Comparison of ENCODE assay signal across 8 cellular contexts in genomic region chr6:4774715-4775590, GRCh38. TPM values are rescaled to one million over a fixed set of nuclear protein-coding genes. Genes with fewer than 3 reads are reported as not detected.
DNase-seq lines count a peak whose midpoint lies in the region; ATAC-seq, FAIRE-seq and TF ChIP-seq lines count a peak whose summit lies in the region.

No MANE protein-coding gene starts in this region.

- peak; percentile 10 for DNase-seq in activated naive CD4-positive, alpha-beta T cell treated with anti-CD3 and anti-CD28 coated beads for 36 hours
- no peak for DNase-seq in activated naive CD4-positive, alpha-beta T cell treated with Interleukin-2 at 50 U/mL for 16 hours
- DNase-seq in stimulated activated naive CD8-positive, alpha-beta T cell treated with anti-CD3 and anti-CD28 coated beads, Interleukin-15, Interleukin-2, amounts not matched to agents 100 U/mL and 50 U/mL, for 24 hours = peak; percentile 29
- DNase-seq in occipital lobe (lab: John Stamatoyannopoulos, UW) = no peak
- no peak for DNase-seq in GM12891 (ENCODE audit: insufficient read length, low spot score)

- H3K27ac ChIP-seq in cingulate gyrus (ENCODE audit: low read depth, low read length) (peak overlapping the region; percentile 1), liver (ENCODE audit: low read depth in 1 of 2, low read length in 2 of 2) (peak overlapping the region in 1 of 2 donors; percentile 6)

- no peak for FAIRE-seq in GM12891 (lab: Jason Lieb, UNC)

- no peak for TF ChIP-seq RAD21 in liver (IDR thresholded peaks at IDR 0.05)

- WGBS in liver = 5% methylated on average over 55 of the region's 55 CpGs

- peaks cover 48% of the 10 kb centered on the region for H3K4me1 Mint-ChIP-seq in activated naive CD4-positive, alpha-beta T cell treated with anti-CD3 and anti-CD28 coated beads for 36 hours (ENCODE audit: low read depth)
- H3K4me1 Mint-ChIP-seq in T-helper 1 cell treated with Interleukin-12 subunit alpha and Interleukin-12 subunit beta and Interleukin-4 antibody, amounts not matched to agents 30 μg/mL and 1 μg/mL, for 36 hours (ENCODE audit: low read depth) = peaks cover 28% of the 10 kb centered on the region

- peak overlapping the region; percentile 17 to 99 (median 47) for H3K4me3 ChIP-seq in liver (ENCODE audit: low read depth in 1 of 3, low read length in 3 of 3)

- intact Hi-C loops in activated naive CD4-positive, alpha-beta T cell treated with anti-CD3 and anti-CD28 coated beads for 36 hours (cut with micrococcal nuclease) = loop anchor here (5.0 to 10.0 kb wide), 3 partner anchors 718 to 1230 kb away; partner anchors contain the start of genes NRN1 and PXDC1

- H3K27me3 Mint-ChIP-seq in activated naive CD4-positive, alpha-beta T cell treated with anti-CD3 and anti-CD28 coated beads for 36 hours (ENCODE audit: low read depth) = peaks cover 12% of the 10 kb centered on the region
- H3K27me3 Mint-ChIP-seq in T-helper 1 cell treated with Interleukin-12 subunit alpha and Interleukin-12 subunit beta and Interleukin-4 antibody, amounts not matched to agents 30 μg/mL and 1 μg/mL, for 36 hours (ENCODE audit: low read depth) = peaks cover 34% of the 10 kb centered on the region

- CTCF ChIA-PET in activated naive CD4-positive, alpha-beta T cell treated with anti-CD3 and anti-CD28 coated beads for 36 hours (lab: Charles Lee) = no interaction called here

- no peaks in the 10 kb centered on the region for H3K9me3 ChIP-seq in liver (ENCODE audit: control insufficient read depth in 4 of 4, low read length in 3 of 4)

- no peak for TF ChIP-seq CTCF in liver (IDR thresholded peaks at IDR 0.05; ENCODE audit: low read depth, low read length, missing input control)

- H3K9me3 Mint-ChIP-seq in activated naive CD4-positive, alpha-beta T cell treated with anti-CD3 and anti-CD28 coated beads for 36 hours = peaks cover 10% of the 10 kb centered on the region
- peaks cover 13% of the 10 kb centered on the region for H3K9me3 Mint-ChIP-seq in T-helper 1 cell treated with Interleukin-12 subunit alpha and Interleukin-12 subunit beta and Interleukin-4 antibody, amounts not matched to agents 30 μg/mL and 1 μg/mL, for 36 hours

- H3K4me3 Mint-ChIP-seq in activated naive CD4-positive, alpha-beta T cell treated with anti-CD3 and anti-CD28 coated beads for 36 hours = peak overlapping the region; percentile 80
- H3K4me3 Mint-ChIP-seq in T-helper 1 cell treated with Interleukin-12 subunit alpha and Interleukin-12 subunit beta and Interleukin-4 antibody, amounts not matched to agents 30 μg/mL and 1 μg/mL, for 36 hours = peak overlapping the region; percentile 86

- peaks cover 0 to 21% (median 9%) of the 10 kb centered on the region in 4 donors for H3K4me1 ChIP-seq in liver (ENCODE audit: control insufficient read depth in 4 of 4, insufficient read depth in 4 of 4, low read length in 3 of 4)

- no peak for TF ChIP-seq POLR2A in GM12891 (IDR thresholded peaks at IDR 0.05; ENCODE audit: low read depth, low read length)

- no peak overlapping the region for H3K9ac ChIP-seq in liver (ENCODE audit: low read depth in 1 of 2, low read length in 2 of 2)

- no peaks in the 10 kb centered on the region for H3K36me3 ChIP-seq in liver (ENCODE audit: control insufficient read depth in 4 of 4, insufficient read depth in 3 of 4, low read depth in 1 of 4, low read length in 3 of 4)

- H3K27ac Mint-ChIP-seq in activated naive CD4-positive, alpha-beta T cell treated with anti-CD3 and anti-CD28 coated beads for 36 hours = no peak overlapping the region
- H3K27ac Mint-ChIP-seq in T-helper 1 cell treated with Interleukin-12 subunit alpha and Interleukin-12 subunit beta and Interleukin-4 antibody, amounts not matched to agents 30 μg/mL and 1 μg/mL, for 36 hours = peak overlapping the region; percentile 42

- ATAC-seq in stimulated activated naive CD8-positive, alpha-beta T cell treated with anti-CD3 and anti-CD28 coated beads, Interleukin-15, Interleukin-2, amounts not matched to agents 100 U/mL and 50 U/mL, for 24 hours = no peak

- no peaks in the 10 kb centered on the region for H3K27me3 ChIP-seq in liver (ENCODE audit: control insufficient read depth in 4 of 4, insufficient read depth in 4 of 4, low read length in 3 of 4)

- H3K36me3 Mint-ChIP-seq in activated naive CD4-positive, alpha-beta T cell treated with anti-CD3 and anti-CD28 coated beads for 36 hours (ENCODE audit: low read depth) = peaks cover 8% of the 10 kb centered on the region
- H3K36me3 Mint-ChIP-seq in T-helper 1 cell treated with Interleukin-12 subunit alpha and Interleukin-12 subunit beta and Interleukin-4 antibody, amounts not matched to agents 30 μg/mL and 1 μg/mL, for 36 hours (ENCODE audit: low read depth) = peaks cover 17% of the 10 kb centered on the region

TF ChIP-seq in liver, 16 proteins besides CTCF, POLR2A, EP300 and RAD21:
- TF ChIP-seq ATF3 (IDR thresholded peaks at IDR 0.05) (no peak), MAX (IDR thresholded peaks at IDR 0.05) (no peak), JUND (IDR thresholded peaks at IDR 0.05) (no peak), ZBTB33 (IDR thresholded peaks at IDR 0.05) (no peak), YY1 (IDR thresholded peaks at IDR 0.05) (no peak), EGR1 (IDR thresholded peaks at IDR 0.05; ENCODE audit: low read depth in 2 of 2) (no peak), FOXA2 (IDR thresholded peaks at IDR 0.05) (no peak), FOXA1 (IDR thresholded peaks at IDR 0.05) (no peak)

TF ChIP-seq in GM12891, 5 proteins besides CTCF, POLR2A, EP300 and RAD21:
- TF ChIP-seq TAF1 (IDR thresholded peaks at IDR 0.05; ENCODE audit: low read depth, low read length) (no peak), POLR2AphosphoS5 (IDR thresholded peaks at IDR 0.05; ENCODE audit: low read depth, low read length) (no peak), SPI1 (IDR thresholded peaks at IDR 0.05; ENCODE audit: low read depth, low read length) (no peak), PAX5 (IDR thresholded peaks at IDR 0.05; ENCODE audit: insufficient read depth, low read length, severe bottlenecking) (no peak), POU2F2 (IDR thresholded peaks at IDR 0.05; ENCODE audit: low read depth, low read length) (no peak)

RNA-seq across cellular contexts. Expression of gene CDYL, which starts 1.3 kb away (rescaled TPM):
- total RNA-seq in activated naive CD4-positive, alpha-beta T cell treated with anti-CD3 and anti-CD28 coated beads for 36 hours = 10 to 100 TPM; 23.8 to 24.3 TPM
- 10 to 100 TPM; 18.4 to 25.4 TPM for total RNA-seq in liver
- polyA plus RNA-seq in liver = 1 to 10 TPM; 3.3 to 3.5 TPM
- total RNA-seq in occipital lobe = 32.8 TPM
- 11.3 TPM for polyA plus RNA-seq in GM12891 (2012; ENCODE audit: low read depth, missing spikeins)

Comparison
In these comparisons a context has a peak if more than half of its experiments do, and no peak if none do; other contexts are left out.
1. DNase-seq: peak in activated naive CD4-positive, alpha-beta T cell treated with anti-CD3 and anti-CD28 coated beads for 36 hours (single experiment) and stimulated activated naive CD8-positive, alpha-beta T cell treated with anti-CD3 and anti-CD28 coated beads, Interleukin-15, Interleukin-2, amounts not matched to agents 100 U/mL and 50 U/mL, for 24 hours (single experiment); none in activated naive CD4-positive, alpha-beta T cell treated with Interleukin-2 at 50 U/mL for 16 hours (single experiment), occipital lobe (single experiment) and GM12891 (single experiment).